ENCODE assay signal across 4 cellular contexts in genomic region chrX:48872017-48872416, GRCh38. TPM values are rescaled to one million over a fixed set of nuclear protein-coding genes. Genes with fewer than 3 reads are reported as not detected.
"Had no signal": no experiment of that assay in that cellular context is flagged by ENCODE, and none has a peak within 500 bp of the region (broad histone marks: within the 10 kb centered on the region; RNA-seq: fewer than 3 reads in every experiment).

No MANE protein-coding gene starts in this region.

RNA-seq across cellular contexts. Expression of gene PCSK1N, which starts 36.6 kb away (rescaled TPM):
- total RNA-seq: HT-29, HT1080, IMR-90 had no signal

RNA-seq across cellular contexts. Expression of gene ERAS, which starts 45.7 kb away (rescaled TPM):
- total RNA-seq: HT-29, HT1080, IMR-90 had no signal
- polyA plus RNA-seq: IgD-negative memory B cell, IMR-90 had no signal
